Comparison of ENCODE assay signal across 9 cellular contexts in the genomic region with DNA sequence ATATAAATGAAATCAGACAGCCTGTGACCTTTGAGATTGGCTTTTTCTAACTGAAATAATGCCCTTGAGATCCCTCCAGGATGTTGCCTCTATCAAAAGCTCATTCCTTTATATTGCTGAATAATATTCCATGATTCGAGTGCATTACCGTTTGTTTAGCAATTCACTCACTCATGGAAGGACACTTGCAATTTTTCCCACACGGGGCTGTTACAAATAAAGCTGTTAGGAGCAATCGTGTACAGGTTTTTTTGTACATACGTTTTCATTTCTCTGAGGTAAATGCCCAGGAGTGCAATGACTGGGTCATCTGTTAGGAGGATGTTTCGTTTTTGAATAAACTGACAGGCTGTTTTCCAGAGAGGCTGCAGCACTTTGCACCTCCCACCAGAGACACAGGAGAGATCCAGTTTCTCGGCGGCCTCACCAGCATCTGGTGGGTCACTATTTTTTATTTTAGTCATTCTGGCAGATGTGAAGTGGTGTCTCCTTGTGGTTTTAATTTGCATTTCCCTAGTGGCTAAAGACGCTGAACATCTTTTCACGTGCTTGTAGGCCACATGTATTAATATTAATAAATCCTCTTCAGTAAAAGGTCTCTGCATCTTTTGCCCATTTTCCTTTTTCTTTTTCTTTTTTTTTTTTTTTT. TPM values are rescaled to one million over a fixed set of nuclear protein-coding genes. Genes with fewer than 3 reads are reported as not detected.
DNase-seq lines count a peak whose midpoint lies in the region; ATAC-seq lines count a peak whose summit lies in the region.
"Had no signal": no experiment of that assay in that cellular context is flagged by ENCODE, and none has a peak within 500 bp of the region (broad histone marks: within the 10 kb centered on the region; RNA-seq: fewer than 3 reads in every experiment).

No MANE protein-coding gene starts in this region.

- peak overlapping the region in 2 of 6 donors; percentile 36 to 38 for H3K27ac Mint-ChIP-seq in naive B cell
- H3K27ac Mint-ChIP-seq in activated CD4-positive, alpha-beta T cell treated with anti-CD3 and anti-CD28 coated beads for 36 hours = no peak overlapping the region

- peaks cover 0 to 2% of the 10 kb centered on the region in 2 donors for H3K36me3 Mint-ChIP-seq in naive B cell
- H3K36me3 Mint-ChIP-seq in activated CD4-positive, alpha-beta T cell treated with anti-CD3 and anti-CD28 coated beads for 36 hours (ENCODE audit: low read depth) = peaks cover 1% of the 10 kb centered on the region

- H3K4me3 Mint-ChIP-seq in naive B cell = peak overlapping the region in 5 of 8 donors; percentile 22 to 63 (median 44)
- H3K4me3 Mint-ChIP-seq in activated CD4-positive, alpha-beta T cell treated with anti-CD3 and anti-CD28 coated beads for 36 hours = no peak overlapping the region

- H3K9ac ChIP-seq in GM23248 = peak overlapping the region; percentile 18; the same call in 1 of the 2 replicates

- H3K9me3 Mint-ChIP-seq in naive B cell = no peaks in the 10 kb centered on the region
- H3K9me3 Mint-ChIP-seq in activated CD4-positive, alpha-beta T cell treated with anti-CD3 and anti-CD28 coated beads for 36 hours (ENCODE audit: low read depth) = no peaks in the 10 kb centered on the region

- peak overlapping the region; percentile 5 for H3K4me2 ChIP-seq in GM23248 (ENCODE audit: unreplicated experiment)

- ATAC-seq in GM18861 (IDR thresholded peaks at IDR 0.05; ENCODE audit: unreplicated experiment) = peak; percentile 56
- peak; percentile 46 for ATAC-seq in HG03558 (IDR thresholded peaks at IDR 0.05; ENCODE audit: extremely low read depth, unreplicated experiment)
- peak; percentile 66 to 76 for ATAC-seq in naive B cell (ENCODE audit: low read depth in 2 of 2)
- ATAC-seq in activated CD4-positive, alpha-beta T cell treated with anti-CD3 and anti-CD28 coated beads for 36 hours = no peak

- 16 to 19% methylated on average over 10 of the region's 10 CpGs for WGBS in GM23248 (ENCODE audit: low coverage in 1 of 2, low lambda C conversion rate in 2 of 2, missing lambda C conversion rate in 2 of 2), 2 experiments

- H3K4me1 ChIP-seq in GM23248 (ENCODE audit: insufficient read depth) = peaks cover 14% of the 10 kb centered on the region

- no peaks in the 10 kb centered on the region for H3K9me2 ChIP-seq in GM23248 (ENCODE audit: insufficient read depth)

- H3K27ac ChIP-seq in GM23248 = peak overlapping the region; percentile 11; the same call in 1 of the 2 replicates
- H3K27ac ChIP-seq: thoracic aorta had no signal

- H3K27me3 Mint-ChIP-seq in naive B cell = no peaks in the 10 kb centered on the region
- H3K27me3 Mint-ChIP-seq in activated CD4-positive, alpha-beta T cell treated with anti-CD3 and anti-CD28 coated beads for 36 hours = no peaks in the 10 kb centered on the region

- no peaks in the 10 kb centered on the region for H3K9me3 ChIP-seq in GM23248 (ENCODE audit: low read depth)
- H3K9me3 ChIP-seq: thoracic aorta had no signal

- H2AFZ ChIP-seq in GM23248 = no peak overlapping the region

- DNase-seq in GM23248 = peak; percentile 72
- DNase-seq in naive B cell = no peak
- DNase-seq in NCI-H1930 (lab: John Stamatoyannopoulos, UW) = no peak
- no peak for DNase-seq in medulla oblongata (ENCODE audit: extremely low spot score)
- no peak for DNase-seq in activated CD4-positive, alpha-beta T cell treated with anti-CD3 and anti-CD28 coated beads, Interleukin-2, amount 50 U/mL, for 1 hour
- no peak for DNase-seq in activated CD4-positive, alpha-beta T cell treated with anti-CD3 and anti-CD28 coated beads for 36 hours

- 0 out of 2 replicates have a peak, but pooled peaks cover 4% of the 10 kb centered on the region for H3K36me3 ChIP-seq in GM23248 (ENCODE audit: low read depth)
- H3K36me3 ChIP-seq: thoracic aorta had no signal

- POLR2A ChIA-PET in activated CD4-positive, alpha-beta T cell treated with anti-CD3 and anti-CD28 coated beads for 36 hours (lab: Charles Lee) = no interaction called here

- peaks cover 37 to 61% (median 54%) of the 10 kb centered on the region in 3 donors for H3K4me1 Mint-ChIP-seq in naive B cell
- H3K4me1 Mint-ChIP-seq in activated CD4-positive, alpha-beta T cell treated with anti-CD3 and anti-CD28 coated beads for 36 hours = peaks cover 23% of the 10 kb centered on the region

- H3K27me3 ChIP-seq in GM23248 (replicated peaks; ENCODE audit: insufficient read depth) = no peaks in the 10 kb centered on the region

- H3F3A ChIP-seq in GM23248 (ENCODE audit: insufficient read depth) = 0 out of 2 replicates have a peak, but pooled peaks cover 4% of the 10 kb centered on the region

- CTCF ChIA-PET in activated CD4-positive, alpha-beta T cell treated with anti-CD3 and anti-CD28 coated beads for 36 hours (lab: Charles Lee) = interaction anchor here (0.6 to 0.7 kb wide), 3 partner anchors 58 to 283 kb away, joined by 3 to 5 read pairs (median 3); no protein-coding TSS in a partner anchor

- H3K4me3 ChIP-seq in GM23248 = 0 out of 2 replicates have a peak overlapping the region, but pooled peaks have one; percentile 7
- H3K4me3 ChIP-seq: thoracic aorta had no signal

- H4K20me1 ChIP-seq in GM23248 (ENCODE audit: insufficient read depth) = no peaks in the 10 kb centered on the region

- H3K79me2 ChIP-seq in GM23248 (ENCODE audit: insufficient read depth) = peaks cover 51% of the 10 kb centered on the region

- in situ Hi-C loops in GM23248 (cut with MboI) = no loop called here

- intact Hi-C loops in activated CD4-positive, alpha-beta T cell treated with anti-CD3 and anti-CD28 coated beads for 36 hours (cut with DNase I, micrococcal nuclease) = no loop called here

RNA-seq across cellular contexts. Expression of a gene that starts 11.0 kb away (rescaled TPM):
- total RNA-seq in GM23248 (2014; rRNA removed; shearing (Covaris generic)) = 2.5 and 4.2 TPM in 2 replicates
- polyA plus RNA-seq in GM23248 (2016; fragmentation: Nextera tagmentation; extraction: Ambion mirVana) = 1.7 and 2.3 TPM in 2 replicates
- 1 to 10 TPM in 4 of 6 donors, under 1 TPM in 1, not detected in 1; 0.91 to 3.7 (median 1.4) TPM for polyA plus RNA-seq in naive B cell (ENCODE audit: low read depth in 6 of 6)
- 10 to 100 TPM; 11.8 to 13.0 TPM for total RNA-seq in activated CD4-positive, alpha-beta T cell treated with anti-CD3 and anti-CD28 coated beads for 36 hours
